In genomic region chr5:168227973-168228615, GRCh38 we compare ENCODE assay signal across 9 cellular contexts.
A peak's percentile ranks its signal among the peaks of the same experiment; 100 is the strongest.
DNase-seq lines count a peak whose midpoint lies in the region; ATAC-seq and TF ChIP-seq lines count a peak whose summit lies in the region.
"Had no signal": no experiment of that assay in that cellular context is flagged by ENCODE, and none has a peak within 500 bp of the region (broad histone marks: within the 10 kb centered on the region; RNA-seq: fewer than 3 reads in every experiment).

No MANE protein-coding gene starts in this region.

- H3K36me3 ChIP-seq in CD8-positive, alpha-beta memory T cell (ENCODE audit: insufficient read depth, low read length) = no peaks in the 10 kb centered on the region
- H3K36me3 ChIP-seq in vagina (no peaks in the 10 kb centered on the region), esophagus squamous epithelium (no peaks in the 10 kb centered on the region)

- POLR2A ChIA-PET in CD8-positive, alpha-beta memory T cell (lab: Charles Lee) = interaction anchor here (0.6 kb wide), 1 partner anchor 33 kb away, joined by 3 read pairs; no protein-coding TSS in a partner anchor

- CTCF ChIA-PET in CD8-positive, alpha-beta memory T cell (lab: Charles Lee) = interaction anchor here (1.7 kb wide), 1 partner anchor 9 kb away, joined by 5 read pairs; no protein-coding TSS in a partner anchor

- H3K4me1 Mint-ChIP-seq in CD8-positive, alpha-beta memory T cell = peaks cover 0 to 15% (median 12%) of the 10 kb centered on the region in 3 donors
- peaks cover 24% of the 10 kb centered on the region for H3K4me1 Mint-ChIP-seq in activated T-helper 2 cell treated with anti-CD3 and anti-CD28 coated beads, Interferon-gamma antibody, Interleukin-2, Interleukin-4, amounts not matched to agents 10 μg/mL and 5 μg/mL and 100 μg/mL, durations not matched to agents 14 hours and 24 hours and 36 hours (ENCODE audit: low read depth)

- intact Hi-C loops in activated T-helper 2 cell treated with anti-CD3 and anti-CD28 coated beads, Interferon-gamma antibody, Interleukin-2, Interleukin-4, amounts not matched to agents 10 μg/mL and 5 μg/mL and 100 μg/mL, durations not matched to agents 14 hours and 24 hours and 36 hours (cut with micrococcal nuclease) = loop anchor here (1.0 to 5.0 kb wide), 3 partner anchors 21 to 179 kb away; no protein-coding TSS in a partner anchor
- intact Hi-C loops in cardiac septum (cut with DNase I) = no loop called here
- intact Hi-C loops in vagina (cut with DNase I) = no loop called here
- intact Hi-C loops in esophagus squamous epithelium (cut with DNase I) = no loop called here

- WGBS in esophagus squamous epithelium, 2 donors = 77 to 84% methylated on average over 7 to 8 of the region's 9 CpGs

- H3K9me3 Mint-ChIP-seq in CD8-positive, alpha-beta memory T cell = peaks cover 0 to 6% (median 0%) of the 10 kb centered on the region in 5 donors
- H3K9me3 Mint-ChIP-seq in activated T-helper 2 cell treated with anti-CD3 and anti-CD28 coated beads, Interferon-gamma antibody, Interleukin-2, Interleukin-4, amounts not matched to agents 10 μg/mL and 5 μg/mL and 100 μg/mL, durations not matched to agents 14 hours and 24 hours and 36 hours = peaks cover 6% of the 10 kb centered on the region

- no peaks in the 10 kb centered on the region for H3K27me3 ChIP-seq in CD8-positive, alpha-beta memory T cell (ENCODE audit: insufficient read depth, low read length, poor library complexity, severe bottlenecking)
- H3K27me3 ChIP-seq in vagina (no peaks in the 10 kb centered on the region), esophagus squamous epithelium (no peaks in the 10 kb centered on the region)

- ATAC-seq in GM19452 (IDR thresholded peaks at IDR 0.05; ENCODE audit: unreplicated experiment) (peak; percentile 98), HG03135 (IDR thresholded peaks at IDR 0.05; ENCODE audit: unreplicated experiment) (peak; percentile 100)

- no peak for TF ChIP-seq POLR2A in vagina (IDR thresholded peaks at IDR 0.05)
- TF ChIP-seq POLR2A in esophagus squamous epithelium (IDR thresholded peaks at IDR 0.05) = no peak

- H3K4me3 ChIP-seq in CD8-positive, alpha-beta memory T cell (ENCODE audit: low read length) = peak overlapping the region; percentile 4
- H3K4me3 ChIP-seq in vagina = no peak overlapping the region
- H3K4me3 ChIP-seq in esophagus squamous epithelium = no peak overlapping the region

- H3K27me3 Mint-ChIP-seq in CD8-positive, alpha-beta memory T cell = peaks cover 2 to 5% of the 10 kb centered on the region in 2 donors
- peaks cover 28% of the 10 kb centered on the region for H3K27me3 Mint-ChIP-seq in activated T-helper 2 cell treated with anti-CD3 and anti-CD28 coated beads, Interferon-gamma antibody, Interleukin-2, Interleukin-4, amounts not matched to agents 10 μg/mL and 5 μg/mL and 100 μg/mL, durations not matched to agents 14 hours and 24 hours and 36 hours (ENCODE audit: low read depth)

- H3K4me1 ChIP-seq in CD8-positive, alpha-beta memory T cell (ENCODE audit: insufficient read depth, low read length) = no peaks in the 10 kb centered on the region
- H3K4me1 ChIP-seq in vagina (peaks cover 6% of the 10 kb centered on the region), esophagus squamous epithelium (peaks cover 4 to 15% (median 6%) of the 10 kb centered on the region in 3 donors)

- H3K4me3 Mint-ChIP-seq in CD8-positive, alpha-beta memory T cell = peak overlapping the region in 5 of 7 donors; percentile 24 to 62 (median 59)
- H3K4me3 Mint-ChIP-seq in activated T-helper 2 cell treated with anti-CD3 and anti-CD28 coated beads, Interferon-gamma antibody, Interleukin-2, Interleukin-4, amounts not matched to agents 10 μg/mL and 5 μg/mL and 100 μg/mL, durations not matched to agents 14 hours and 24 hours and 36 hours (ENCODE audit: low read depth) = peak overlapping the region; percentile 4

- H3K27ac Mint-ChIP-seq in CD8-positive, alpha-beta memory T cell = peak overlapping the region in 4 of 8 donors; percentile 33 to 66 (median 44)
- peak overlapping the region; percentile 21 for H3K27ac Mint-ChIP-seq in activated T-helper 2 cell treated with anti-CD3 and anti-CD28 coated beads, Interferon-gamma antibody, Interleukin-2, Interleukin-4, amounts not matched to agents 10 μg/mL and 5 μg/mL and 100 μg/mL, durations not matched to agents 14 hours and 24 hours and 36 hours

- H3K36me3 Mint-ChIP-seq in CD8-positive, alpha-beta memory T cell = no peaks in the 10 kb centered on the region
- H3K36me3 Mint-ChIP-seq in activated T-helper 2 cell treated with anti-CD3 and anti-CD28 coated beads, Interferon-gamma antibody, Interleukin-2, Interleukin-4, amounts not matched to agents 10 μg/mL and 5 μg/mL and 100 μg/mL, durations not matched to agents 14 hours and 24 hours and 36 hours (ENCODE audit: low read depth) = no peaks in the 10 kb centered on the region

- no peak overlapping the region for H3K27ac ChIP-seq in CD8-positive, alpha-beta memory T cell (ENCODE audit: low read depth, low read length)
- H3K27ac ChIP-seq in vagina (no peak overlapping the region), esophagus squamous epithelium (no peak overlapping the region)

- DNase-seq in CD8-positive, alpha-beta memory T cell = peak in 2 of 5 donors; percentile 28 to 35
- DNase-seq in activated T-helper 2 cell treated with anti-CD3 and anti-CD28 coated beads, Interferon-gamma antibody, Interleukin-2, Interleukin-4, amounts not matched to agents 10 μg/mL and 5 μg/mL and 100 μg/mL, durations not matched to agents 14 hours and 24 hours and 36 hours (ENCODE audit: low spot score) = peak; percentile 24
- DNase-seq in cardiac septum (ENCODE audit: low spot score) = no peak
- no peak for DNase-seq in stimulated activated CD4-positive, alpha-beta T cell treated with anti-CD3 and anti-CD28 coated beads, Interleukin-15, amount 100 ng/mL, for 24 hours
- DNase-seq in vagina (ENCODE audit: extremely low spot score in 2 of 2) = no peak
- DNase-seq in esophagus squamous epithelium (lab: John Stamatoyannopoulos, UW) = no peak
- DNase-seq: islet precursor cell had no signal

- no peak for TF ChIP-seq CTCF in vagina (IDR thresholded peaks at IDR 0.05)
- no peak for TF ChIP-seq CTCF in esophagus squamous epithelium (IDR thresholded peaks at IDR 0.05)

- H3K9me3 ChIP-seq in CD8-positive, alpha-beta memory T cell (ENCODE audit: low read length) = no peaks in the 10 kb centered on the region
- H3K9me3 ChIP-seq in vagina (no peaks in the 10 kb centered on the region), esophagus squamous epithelium (no peaks in the 10 kb centered on the region)
